In the genomic region with DNA sequence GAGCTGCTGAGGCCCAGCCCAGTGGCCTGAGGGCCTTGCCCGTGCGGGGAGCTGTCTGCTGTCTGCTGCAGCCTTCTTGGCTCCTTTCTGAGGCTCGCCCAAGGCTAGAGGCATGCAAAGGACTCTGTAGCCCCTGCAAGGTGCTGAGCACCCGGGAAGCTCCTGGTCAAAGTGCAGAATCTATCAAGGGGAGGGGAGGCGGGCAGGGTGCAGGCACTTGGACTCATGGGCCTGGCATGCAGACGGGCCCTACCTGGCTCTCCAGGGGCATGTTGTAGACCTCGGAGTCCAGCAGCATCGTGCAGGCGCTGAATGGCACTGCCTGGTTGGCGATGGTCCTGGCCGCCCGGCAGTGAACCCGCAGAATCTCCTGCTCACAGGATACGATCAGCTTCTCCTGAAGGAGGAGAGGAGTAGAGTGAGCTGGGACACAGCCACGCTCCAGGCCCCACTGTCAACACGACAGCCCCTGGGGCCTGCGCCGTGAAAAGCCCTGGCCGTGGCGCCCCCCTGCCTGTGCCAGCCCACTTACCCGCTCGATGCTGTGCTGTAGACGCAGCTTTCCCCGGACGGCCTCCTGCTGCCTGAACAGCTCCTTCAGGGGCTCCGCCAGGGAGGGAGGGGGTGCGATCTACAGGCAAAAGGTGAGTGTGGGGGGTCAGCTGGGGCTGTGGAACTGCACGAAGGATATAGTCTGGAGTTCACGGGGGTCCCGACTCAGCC, we compare ENCODE assay signal across 18 cellular contexts.
"Had no signal": no experiment of that assay in that cellular context is flagged by ENCODE, and none has a peak within 500 bp of the region (broad histone marks: within the 10 kb centered on the region; RNA-seq: fewer than 3 reads in every experiment).

No MANE protein-coding gene starts in this region.

- H3K4me1 Mint-ChIP-seq: activated CD4-positive, alpha-beta T cell treated with anti-CD3 and anti-CD28 coated beads, Interleukin-2, amount 10 ng/mL, durations not matched to agents 24 days and 14 days; brain; nephron had no signal

- H3K9me3 ChIP-seq: transverse colon had no signal

- H3K9me3 Mint-ChIP-seq: activated CD4-positive, alpha-beta T cell treated with anti-CD3 and anti-CD28 coated beads, Interleukin-2, amount 10 ng/mL, durations not matched to agents 24 days and 14 days; brain; nephron had no signal

- H3K4me3 ChIP-seq: skin epidermis, transverse colon had no signal

- H3K27me3 ChIP-seq: transverse colon had no signal

- H3K4me3 Mint-ChIP-seq: activated CD4-positive, alpha-beta T cell treated with anti-CD3 and anti-CD28 coated beads, Interleukin-2, amount 10 ng/mL, durations not matched to agents 24 days and 14 days; activated CD8-positive, alpha-beta T cell treated with anti-CD3 and anti-CD28 coated beads, Interleukin-2, amount 10 ng/mL, durations not matched to agents 7 days and 5 days; brain; nephron had no signal

- H3K27ac ChIP-seq: skin epidermis, transverse colon had no signal

- ATAC-seq: activated CD8-positive, alpha-beta T cell treated with anti-CD3 and anti-CD28 coated beads, Interleukin-2, amount 10 ng/mL, durations not matched to agents 7 days and 5 days; stimulated activated naive CD8-positive, alpha-beta T cell treated with anti-CD3 and anti-CD28 coated beads, Interleukin-15, Interleukin-2, amounts not matched to agents 100 U/mL and 50 U/mL, for 24 hours had no signal

- H3K27ac Mint-ChIP-seq: activated CD4-positive, alpha-beta T cell treated with anti-CD3 and anti-CD28 coated beads, Interleukin-2, amount 10 ng/mL, durations not matched to agents 24 days and 14 days; activated CD8-positive, alpha-beta T cell treated with anti-CD3 and anti-CD28 coated beads, Interleukin-2, amount 10 ng/mL, durations not matched to agents 7 days and 5 days; nephron had no signal

- H3K27me3 Mint-ChIP-seq: activated CD4-positive, alpha-beta T cell treated with anti-CD3 and anti-CD28 coated beads, Interleukin-2, amount 10 ng/mL, durations not matched to agents 24 days and 14 days; brain had no signal

- DNase-seq: activated CD4-positive, alpha-beta T cell treated with anti-CD3 and anti-CD28 coated beads, Interleukin-2, amount 10 ng/mL, durations not matched to agents 24 days and 14 days; activated CD4-positive, CD25-positive, alpha-beta regulatory T cell; activated CD8-positive, alpha-beta T cell treated with anti-CD3 and anti-CD28 coated beads, Interleukin-2, amount 10 ng/mL, durations not matched to agents 7 days and 5 days; activated naive CD4-positive, alpha-beta T cell; amniotic stem cell; cortex of kidney; effector CD4-positive, alpha-beta T cell; foreskin fibroblast; kidney glomerular epithelial cell; mesendoderm; occipital lobe; stimulated activated CD4-positive, alpha-beta T cell treated with anti-CD3 and anti-CD28 coated beads, Interleukin-4, amount 100 ng/mL, for 24 hours; stimulated activated naive CD8-positive, alpha-beta T cell treated with anti-CD3 and anti-CD28 coated beads, Interleukin-15, Interleukin-2, amounts not matched to agents 100 U/mL and 50 U/mL, for 24 hours; SW 1271; transverse colon had no signal
